8 cellular contexts compared by ENCODE assay signal in genomic region chr1:29121951-29122661, GRCh38. TPM values are rescaled to one million over a fixed set of nuclear protein-coding genes. Genes with fewer than 3 reads are reported as not detected.
A peak's percentile ranks its signal among the peaks of the same experiment; 100 is the strongest.
DNase-seq lines count a peak whose midpoint lies in the region; ATAC-seq and TF ChIP-seq lines count a peak whose summit lies in the region.

No MANE protein-coding gene starts in this region.

- H3K79me2 ChIP-seq in ACC112 (ENCODE audit: control insufficient read depth, insufficient read depth, low read length, unreplicated experiment) = peaks cover 17% of the 10 kb centered on the region

- H3K23ac ChIP-seq in mesenchymal stem cell (ENCODE audit: low read length in 2 of 2) = peak overlapping the region in 1 of 2 experiments; percentile 75

- H3K9me3 ChIP-seq in duodenal mucosa (ENCODE audit: control insufficient read depth in 1 of 2, low read length in 2 of 2) (no peaks in the 10 kb centered on the region), mesenchymal stem cell (ENCODE audit: control insufficient read depth, low read length) (no peaks in the 10 kb centered on the region)

- peak overlapping the region; percentile 88 for H4K8ac ChIP-seq in mesenchymal stem cell (ENCODE audit: low read length)

- H3K4ac ChIP-seq in mesenchymal stem cell (ENCODE audit: low read depth in 1 of 2, low read length in 2 of 2) = peak overlapping the region in 1 of 2 experiments; percentile 84

- H2BK15ac ChIP-seq in mesenchymal stem cell (ENCODE audit: low read depth, poor library complexity, severe bottlenecking) = peak overlapping the region; percentile 71

- H3K36me3 ChIP-seq in ACC112 (ENCODE audit: insufficient read depth, low read length) (no peaks in the 10 kb centered on the region; the same call in 1 of the 2 replicates), duodenal mucosa (ENCODE audit: control insufficient read depth in 1 of 2, insufficient read depth in 2 of 2, low read length in 2 of 2) (peaks cover 0 to 5% of the 10 kb centered on the region in 2 donors), mesenchymal stem cell (ENCODE audit: control insufficient read depth in 1 of 2, insufficient read depth in 2 of 2, low read depth in 1 of 2, low read length in 2 of 2) (peaks cover 16 to 19% of the 10 kb centered on the region in 2 experiments)

- H3K27ac Mint-ChIP-seq in activated T-helper 2 cell treated with anti-CD3 and anti-CD28 coated beads, Interferon-gamma antibody, Interleukin-2, Interleukin-4, amounts not matched to agents 10 μg/mL and 5 μg/mL and 100 μg/mL, durations not matched to agents 14 hours and 24 hours and 36 hours = no peak overlapping the region

- H3K27ac ChIP-seq in ACC112 (ENCODE audit: low read depth, low read length) = peak overlapping the region; percentile 81
- no peak overlapping the region for H3K27ac ChIP-seq in duodenal mucosa (ENCODE audit: low read depth, low read length)
- H3K27ac ChIP-seq in mesenchymal stem cell (ENCODE audit: low read length, poor library complexity, severe bottlenecking) = no peak overlapping the region

- H2BK120ac ChIP-seq in mesenchymal stem cell (ENCODE audit: low read depth, low read length) = no peak overlapping the region

- peak overlapping the region in 1 of 2 experiments; percentile 56 for H3K14ac ChIP-seq in mesenchymal stem cell (ENCODE audit: low read length in 2 of 2)

- H3K18ac ChIP-seq in mesenchymal stem cell (ENCODE audit: low read depth in 1 of 2, low read length in 2 of 2) = peak overlapping the region; percentile 89 to 98

- DNase-seq in HS-27A (ENCODE audit: low read depth) = peak; percentile 38
- no peak for DNase-seq in mesenchymal stem cell
- no peak for DNase-seq in NCI-H187 (lab: John Stamatoyannopoulos, UW)
- no peak for DNase-seq in activated T-helper 2 cell treated with anti-CD3 and anti-CD28 coated beads, Interferon-gamma antibody, Interleukin-2, Interleukin-4, amounts not matched to agents 10 μg/mL and 5 μg/mL and 100 μg/mL, durations not matched to agents 14 hours and 24 hours and 36 hours (ENCODE audit: low spot score)
- DNase-seq in HCEC 1CT = no peak

- H3K4me3 ChIP-seq in ACC112 (ENCODE audit: low read depth, low read length) (peak overlapping the region; percentile 87), duodenal mucosa (ENCODE audit: low read depth in 1 of 2, low read length in 2 of 2) (peak overlapping the region; percentile 50 to 59), mesenchymal stem cell (ENCODE audit: insufficient read depth in 1 of 2, low read depth in 1 of 2, low read length in 2 of 2) (peak overlapping the region; percentile 71 to 89)

- no peaks in the 10 kb centered on the region for H3K27me3 ChIP-seq in ACC112 (ENCODE audit: insufficient read depth, low read length)
- H3K27me3 ChIP-seq in duodenal mucosa (ENCODE audit: control insufficient read depth in 1 of 2, insufficient read depth in 2 of 2, low read length in 2 of 2) = peaks cover 23 to 37% of the 10 kb centered on the region in 2 donors
- no peaks in the 10 kb centered on the region for H3K27me3 ChIP-seq in mesenchymal stem cell (ENCODE audit: control insufficient read depth in 1 of 2, insufficient read depth in 1 of 2, low read length in 2 of 2)

- H4K91ac ChIP-seq in mesenchymal stem cell (ENCODE audit: low read length) = peak overlapping the region; percentile 84

- WGBS in mesenchymal stem cell = 1% methylated on average over 49 of the region's 75 CpGs

- no peak for TF ChIP-seq POLR2A in GM18505 (IDR thresholded peaks at IDR 0.05; ENCODE audit: borderline replicate concordance, extremely low read depth, insufficient read depth, insufficient read length)

- H2BK5ac ChIP-seq in mesenchymal stem cell (ENCODE audit: low read depth, low read length, poor library complexity, severe bottlenecking) = no peak overlapping the region

- H3K9ac ChIP-seq in duodenal mucosa (ENCODE audit: low read depth in 1 of 2, low read length in 2 of 2) (peak overlapping the region in 1 of 2 donors; percentile 18), mesenchymal stem cell (ENCODE audit: low read length) (peak overlapping the region; percentile 96)

- peak overlapping the region; percentile 94 for H3K4me2 ChIP-seq in mesenchymal stem cell (ENCODE audit: low read length, poor library complexity, severe bottlenecking)

- no peaks in the 10 kb centered on the region for H3K4me1 Mint-ChIP-seq in activated T-helper 2 cell treated with anti-CD3 and anti-CD28 coated beads, Interferon-gamma antibody, Interleukin-2, Interleukin-4, amounts not matched to agents 10 μg/mL and 5 μg/mL and 100 μg/mL, durations not matched to agents 14 hours and 24 hours and 36 hours (ENCODE audit: low read depth)

- peaks cover 25% of the 10 kb centered on the region for H3K27me3 Mint-ChIP-seq in activated T-helper 2 cell treated with anti-CD3 and anti-CD28 coated beads, Interferon-gamma antibody, Interleukin-2, Interleukin-4, amounts not matched to agents 10 μg/mL and 5 μg/mL and 100 μg/mL, durations not matched to agents 14 hours and 24 hours and 36 hours (ENCODE audit: low read depth)

- H3K4me1 ChIP-seq in ACC112 (ENCODE audit: control insufficient read depth, insufficient read depth, low read length, unreplicated experiment) = peaks cover 12% of the 10 kb centered on the region
- peaks cover 0 to 21% of the 10 kb centered on the region in 2 donors for H3K4me1 ChIP-seq in duodenal mucosa (ENCODE audit: control insufficient read depth in 1 of 2, insufficient read depth in 2 of 2, low read length in 2 of 2)
- H3K4me1 ChIP-seq in mesenchymal stem cell (ENCODE audit: control insufficient read depth, insufficient read depth, low read depth, low read length) = peaks cover 29% of the 10 kb centered on the region

- no peaks in the 10 kb centered on the region for H3K9me3 Mint-ChIP-seq in activated T-helper 2 cell treated with anti-CD3 and anti-CD28 coated beads, Interferon-gamma antibody, Interleukin-2, Interleukin-4, amounts not matched to agents 10 μg/mL and 5 μg/mL and 100 μg/mL, durations not matched to agents 14 hours and 24 hours and 36 hours

- H2AFZ ChIP-seq in ACC112 (ENCODE audit: low read length, unreplicated experiment) (peak overlapping the region; percentile 43), mesenchymal stem cell (ENCODE audit: low read depth, low read length) (peak overlapping the region; percentile 55)

- ATAC-seq in GM18505 (IDR thresholded peaks at IDR 0.05; ENCODE audit: unreplicated experiment) = no peak

- intact Hi-C loops in activated T-helper 2 cell treated with anti-CD3 and anti-CD28 coated beads, Interferon-gamma antibody, Interleukin-2, Interleukin-4, amounts not matched to agents 10 μg/mL and 5 μg/mL and 100 μg/mL, durations not matched to agents 14 hours and 24 hours and 36 hours (cut with micrococcal nuclease) = loop anchor here (1.0 to 10.0 kb wide), 3 partner anchors 80 to 240 kb away; partner anchors contain the start of gene EPB41

- no peak overlapping the region for H2AK5ac ChIP-seq in mesenchymal stem cell (ENCODE audit: low read length, severe bottlenecking)

- H3K36me3 Mint-ChIP-seq in activated T-helper 2 cell treated with anti-CD3 and anti-CD28 coated beads, Interferon-gamma antibody, Interleukin-2, Interleukin-4, amounts not matched to agents 10 μg/mL and 5 μg/mL and 100 μg/mL, durations not matched to agents 14 hours and 24 hours and 36 hours (ENCODE audit: low read depth) = peaks cover 23% of the 10 kb centered on the region

- peak overlapping the region in 1 of 2 experiments; percentile 84 for H2BK12ac ChIP-seq in mesenchymal stem cell (ENCODE audit: low read length in 2 of 2)

- peaks cover 17% of the 10 kb centered on the region for H3K79me1 ChIP-seq in mesenchymal stem cell (replicated peaks; ENCODE audit: low read length, poor library complexity, severe bottlenecking)

- no peak overlapping the region for H3K4me3 Mint-ChIP-seq in activated T-helper 2 cell treated with anti-CD3 and anti-CD28 coated beads, Interferon-gamma antibody, Interleukin-2, Interleukin-4, amounts not matched to agents 10 μg/mL and 5 μg/mL and 100 μg/mL, durations not matched to agents 14 hours and 24 hours and 36 hours (ENCODE audit: low read depth)

RNA-seq across cellular contexts. Expression of gene TMEM200B, which starts 1.6 kb away (rescaled TPM):
- polyA plus RNA-seq in mesenchymal stem cell (2013, experiment 1 of 2) = 4.3 TPM
- polyA plus RNA-seq in mesenchymal stem cell (2013, experiment 2 of 2) = 4.3 TPM
- 0.44 and 0.46 TPM in 2 replicates for total RNA-seq in activated T-helper 2 cell treated with anti-CD3 and anti-CD28 coated beads, Interferon-gamma antibody, Interleukin-2, Interleukin-4, amounts not matched to agents 10 μg/mL and 5 μg/mL and 100 μg/mL, durations not matched to agents 14 hours and 24 hours and 36 hours

RNA-seq across cellular contexts. Expression of gene SRSF4, which starts 59.6 kb away (rescaled TPM):
- polyA plus RNA-seq in mesenchymal stem cell (2013, experiment 1 of 2) = 52.4 TPM
- polyA plus RNA-seq in mesenchymal stem cell (2013, experiment 2 of 2) = 51.7 TPM
- 145 TPM in 2 replicates for total RNA-seq in activated T-helper 2 cell treated with anti-CD3 and anti-CD28 coated beads, Interferon-gamma antibody, Interleukin-2, Interleukin-4, amounts not matched to agents 10 μg/mL and 5 μg/mL and 100 μg/mL, durations not matched to agents 14 hours and 24 hours and 36 hours
